15 cellular contexts compared by ENCODE assay signal in genomic region chr9:136375096-136375495, GRCh38. TPM values are rescaled to one million over a fixed set of nuclear protein-coding genes. Genes with fewer than 3 reads are reported as not detected.
DNase-seq lines count a peak whose midpoint lies in the region; ATAC-seq and TF ChIP-seq lines count a peak whose summit lies in the region.
"Had no signal": no experiment of that assay in that cellular context is flagged by ENCODE, and none has a peak within 500 bp of the region (broad histone marks: within the 10 kb centered on the region; RNA-seq: fewer than 3 reads in every experiment).

No MANE protein-coding gene starts in this region.

- no peaks in the 10 kb centered on the region for H3K4me1 Mint-ChIP-seq in effector memory CD8-positive, alpha-beta T cell (ENCODE audit: low read depth in 2 of 2)
- no peaks in the 10 kb centered on the region for H3K4me1 Mint-ChIP-seq in activated T-cell treated with anti-CD3 and anti-CD28 coated beads, Interleukin-2, amount 50 U/mL, for 4 hours (ENCODE audit: low read depth)
- H3K4me1 Mint-ChIP-seq in activated CD8-positive, alpha-beta memory T cell treated with anti-CD3 and anti-CD28 coated beads, Interleukin-2, amount 10 ng/mL, durations not matched to agents 7 days and 5 days: no peaks in the 10 kb centered on the region

- H3K9ac ChIP-seq in BLaER1 treated with 17β-estradiol and CSF1 and Interleukin-3, amounts not matched to agents 10 nM and 100 nM: peak overlapping the region in 9 of 11 experiments; percentile 5 to 83 (median 20); a peak in 8 of 22 replicates
- no peak overlapping the region for H3K9ac ChIP-seq in neuronal stem cell (ENCODE audit: low read depth, low read length, poor library complexity)

- peak overlapping the region; percentile 6 to 62 for H3K27ac Mint-ChIP-seq in effector memory CD8-positive, alpha-beta T cell
- H3K27ac Mint-ChIP-seq in activated CD8-positive, alpha-beta memory T cell treated with anti-CD3 and anti-CD28 coated beads, Interleukin-2, amount 10 ng/mL, durations not matched to agents 7 days and 5 days: no peak overlapping the region
- H3K27ac Mint-ChIP-seq: B cell; CD8-positive, alpha-beta T cell had no signal

- H4K20me1 ChIP-seq in BLaER1 treated with 17β-estradiol and CSF1 and Interleukin-3, amounts not matched to agents 10 nM and 100 nM: peaks cover 0 to 64% (median 25%) of the 10 kb centered on the region in 11 experiments; a peak in 12 of 22 replicates

- no peak overlapping the region for H3K23ac ChIP-seq in neuronal stem cell (ENCODE audit: low read depth, low read length, poor library complexity)

- no peak overlapping the region for H2BK120ac ChIP-seq in neuronal stem cell (ENCODE audit: low read depth, low read length)

- H4K8ac ChIP-seq in neuronal stem cell (ENCODE audit: low read depth, low read length): no peak overlapping the region

- no peaks in the 10 kb centered on the region for H3K36me3 Mint-ChIP-seq in effector memory CD8-positive, alpha-beta T cell (ENCODE audit: insufficient read depth)
- H3K36me3 Mint-ChIP-seq in activated T-cell treated with anti-CD3 and anti-CD28 coated beads, Interleukin-2, amount 50 U/mL, for 4 hours (ENCODE audit: insufficient read depth): peaks cover 2% of the 10 kb centered on the region
- no peaks in the 10 kb centered on the region for H3K36me3 Mint-ChIP-seq in activated CD8-positive, alpha-beta memory T cell treated with anti-CD3 and anti-CD28 coated beads, Interleukin-2, amount 10 ng/mL, durations not matched to agents 7 days and 5 days

- H3K79me1 ChIP-seq in neuronal stem cell (ENCODE audit: low read depth, low read length): peaks cover 2% of the 10 kb centered on the region

- H3K4me1 ChIP-seq in BLaER1 treated with 17β-estradiol and CSF1 and Interleukin-3, amounts not matched to agents 10 nM and 100 nM: peaks cover 63 to 74% (median 68%) of the 10 kb centered on the region in 10 experiments
- H3K4me1 ChIP-seq in neuronal stem cell (ENCODE audit: control insufficient read depth in 2 of 2, insufficient read depth in 1 of 2, low read depth in 1 of 2, low read length in 2 of 2): peaks cover 8 to 21% of the 10 kb centered on the region in 2 donors
- H3K4me1 ChIP-seq in prostate gland (replicated peaks): no peaks in the 10 kb centered on the region

- H2BK15ac ChIP-seq in neuronal stem cell (ENCODE audit: low read length): no peak overlapping the region

- H3K4me3 ChIP-seq in BLaER1 treated with 17β-estradiol and CSF1 and Interleukin-3, amounts not matched to agents 10 nM and 100 nM: no peak overlapping the region
- no peak overlapping the region for H3K4me3 ChIP-seq in HL-60 (replicated peaks; ENCODE audit: insufficient read depth, low read length)
- no peak overlapping the region for H3K4me3 ChIP-seq in neuronal stem cell (ENCODE audit: low read length in 2 of 2)
- no peak overlapping the region for H3K4me3 ChIP-seq in prostate gland

- no peaks in the 10 kb centered on the region for H3K27me3 Mint-ChIP-seq in effector memory CD8-positive, alpha-beta T cell
- H3K27me3 Mint-ChIP-seq in activated T-cell treated with anti-CD3 and anti-CD28 coated beads, Interleukin-2, amount 50 U/mL, for 4 hours (ENCODE audit: low read depth): peaks cover 2% of the 10 kb centered on the region
- no peaks in the 10 kb centered on the region for H3K27me3 Mint-ChIP-seq in activated CD8-positive, alpha-beta memory T cell treated with anti-CD3 and anti-CD28 coated beads, Interleukin-2, amount 10 ng/mL, durations not matched to agents 7 days and 5 days
- H3K27me3 Mint-ChIP-seq: B cell had no signal

- H2BK5ac ChIP-seq in neuronal stem cell (ENCODE audit: low read length): peak overlapping the region; percentile 39

- ATAC-seq in effector memory CD8-positive, alpha-beta T cell (replicated peaks): no peak
- no peak for ATAC-seq in activated T-cell treated with anti-CD3 and anti-CD28 coated beads, Interleukin-2, amount 50 U/mL, for 4 hours
- ATAC-seq in activated CD8-positive, alpha-beta memory T cell treated with anti-CD3 and anti-CD28 coated beads, Interleukin-2, amount 10 ng/mL, durations not matched to agents 7 days and 5 days: no peak
- ATAC-seq: CD8-positive, alpha-beta T cell had no signal

- no peak overlapping the region for H2BK12ac ChIP-seq in neuronal stem cell (ENCODE audit: low read length)

- H3K27me3 ChIP-seq in BLaER1 treated with 17β-estradiol and CSF1 and Interleukin-3, amounts not matched to agents 10 nM and 100 nM: no peaks in the 10 kb centered on the region
- no peaks in the 10 kb centered on the region for H3K27me3 ChIP-seq in HL-60 (ENCODE audit: insufficient read depth, poor library complexity, severe bottlenecking)
- no peaks in the 10 kb centered on the region for H3K27me3 ChIP-seq in neuronal stem cell (ENCODE audit: control insufficient read depth in 3 of 3, insufficient read depth in 3 of 3, low read depth in 1 of 3, low read length in 3 of 3)
- H3K27me3 ChIP-seq in prostate gland (replicated peaks; ENCODE audit: insufficient read depth): no peaks in the 10 kb centered on the region

- TF ChIP-seq CTCF in HL-60 (IDR thresholded peaks at IDR 0.05; ENCODE audit: insufficient read depth, low read length) (no peak), prostate gland (IDR thresholded peaks at IDR 0.05) (no peak)

- no peak overlapping the region for H3K14ac ChIP-seq in neuronal stem cell (ENCODE audit: low read length)

- intact Hi-C loops in prostate gland (cut with DNase I): no loop called here

- TF ChIP-seq POLR2A in prostate gland (IDR thresholded peaks at IDR 0.05): no peak

- no peak overlapping the region for H2AFZ ChIP-seq in neuronal stem cell (ENCODE audit: low read length)

- no peak for DNase-seq in HL-60 (ENCODE audit: low read depth in 1 of 2, low spot score in 1 of 2)
- no peak for DNase-seq in effector memory CD8-positive, alpha-beta T cell
- DNase-seq in neuronal stem cell (ENCODE audit: low spot score): no peak
- no peak for DNase-seq in activated T-cell treated with anti-CD3 and anti-CD28 coated beads, Interleukin-2, amount 50 U/mL, for 4 hours
- no peak for DNase-seq in prostate gland (ENCODE audit: low spot score)
- DNase-seq in activated CD8-positive, alpha-beta memory T cell treated with anti-CD3 and anti-CD28 coated beads, Interleukin-2, amount 10 ng/mL, durations not matched to agents 7 days and 5 days: no peak
- DNase-seq: CD8-positive, alpha-beta T cell; COR-L47; DMS153; DMS79 treated with DMSO at 0.1 percent for 48 hours; EL; HCEC 1CT had no signal

- no peak overlapping the region for H2AK5ac ChIP-seq in neuronal stem cell (ENCODE audit: low read depth, low read length)

- no peak overlapping the region for H4K91ac ChIP-seq in neuronal stem cell (ENCODE audit: low read depth, low read length, poor library complexity)

- H3K4ac ChIP-seq in neuronal stem cell (ENCODE audit: low read length): no peak overlapping the region

- H3K18ac ChIP-seq in neuronal stem cell (ENCODE audit: low read length): no peak overlapping the region

- no peaks in the 10 kb centered on the region for H3K9me3 ChIP-seq in BLaER1 treated with 17β-estradiol and CSF1 and Interleukin-3, amounts not matched to agents 10 nM and 100 nM (replicated peaks in 1 of 11)
- no peaks in the 10 kb centered on the region for H3K9me3 ChIP-seq in neuronal stem cell (replicated peaks in 1 of 2; ENCODE audit: control insufficient read depth in 2 of 2, insufficient read depth in 1 of 2, low read depth in 1 of 2, low read length in 2 of 2)
- no peaks in the 10 kb centered on the region for H3K9me3 ChIP-seq in prostate gland

- WGBS in neuronal stem cell (ENCODE audit: extremely low coverage in 2 of 2, insufficient read length in 2 of 2, insufficient replicate concordance in 1 of 2), 2 donors: no CpG with 5 or more reads among the region's 12 CpGs
- WGBS in prostate gland: 95% methylated on average over 12 of the region's 12 CpGs

- no peak overlapping the region for H3K4me3 Mint-ChIP-seq in effector memory CD8-positive, alpha-beta T cell
- no peak overlapping the region for H3K4me3 Mint-ChIP-seq in activated T-cell treated with anti-CD3 and anti-CD28 coated beads, Interleukin-2, amount 50 U/mL, for 4 hours
- H3K4me3 Mint-ChIP-seq in activated CD8-positive, alpha-beta memory T cell treated with anti-CD3 and anti-CD28 coated beads, Interleukin-2, amount 10 ng/mL, durations not matched to agents 7 days and 5 days: no peak overlapping the region
- H3K4me3 Mint-ChIP-seq: B cell; CD14-positive monocyte; CD8-positive, alpha-beta T cell had no signal

- H3K27ac ChIP-seq in BLaER1 treated with 17β-estradiol and CSF1 and Interleukin-3, amounts not matched to agents 10 nM and 100 nM: peak overlapping the region in 6 of 11 experiments; percentile 0 to 92 (median 74); a peak in 8 of 22 replicates
- H3K27ac ChIP-seq in HL-60 (replicated peaks) (peak overlapping the region; percentile 91), neuronal stem cell (replicated peaks; ENCODE audit: low read length) (no peak overlapping the region), prostate gland (no peak overlapping the region)

- no peaks in the 10 kb centered on the region for H3K9me3 Mint-ChIP-seq in effector memory CD8-positive, alpha-beta T cell
- no peaks in the 10 kb centered on the region for H3K9me3 Mint-ChIP-seq in activated T-cell treated with anti-CD3 and anti-CD28 coated beads, Interleukin-2, amount 50 U/mL, for 4 hours
- no peaks in the 10 kb centered on the region for H3K9me3 Mint-ChIP-seq in activated CD8-positive, alpha-beta memory T cell treated with anti-CD3 and anti-CD28 coated beads, Interleukin-2, amount 10 ng/mL, durations not matched to agents 7 days and 5 days (ENCODE audit: low read depth)
- H3K9me3 Mint-ChIP-seq: CD14-positive monocyte; CD8-positive, alpha-beta T cell had no signal

- CTCF ChIA-PET in activated CD8-positive, alpha-beta memory T cell treated with anti-CD3 and anti-CD28 coated beads, Interleukin-2, amount 10 ng/mL, durations not matched to agents 7 days and 5 days (lab: Charles Lee): interaction anchor here (1.0 to 1.4 kb wide), 2 partner anchors 11 to 22 kb away, joined by 3 to 4 read pairs; no protein-coding TSS in a partner anchor

- peaks cover 28 to 68% (median 54%) of the 10 kb centered on the region in 11 experiments for H3K36me3 ChIP-seq in BLaER1 treated with 17β-estradiol and CSF1 and Interleukin-3, amounts not matched to agents 10 nM and 100 nM
- H3K36me3 ChIP-seq in neuronal stem cell (replicated peaks in 1 of 2; ENCODE audit: control insufficient read depth in 2 of 2, insufficient read depth in 2 of 2, low read length in 2 of 2) (peaks cover 11 to 43% of the 10 kb centered on the region in 2 donors), prostate gland (no peaks in the 10 kb centered on the region)

- H3K4me2 ChIP-seq in BLaER1 treated with 17β-estradiol and CSF1 and Interleukin-3, amounts not matched to agents 10 nM and 100 nM: peak overlapping the region in 5 of 11 experiments; percentile 72 to 97 (median 88); a peak in 4 of 22 replicates
- H3K4me2 ChIP-seq in neuronal stem cell (ENCODE audit: insufficient read depth, low read length, poor library complexity, severe bottlenecking): no peak overlapping the region

RNA-seq across cellular contexts. Expression of gene CARD9, which starts 1.6 kb away (rescaled TPM):
- polyA plus RNA-seq in neuronal stem cell (2013, experiment 1 of 2): 0.14 TPM
- polyA plus RNA-seq in neuronal stem cell (2013, experiment 2 of 2): 0.17 TPM
- 1 to 10 TPM; 1.4 to 3.4 (median 2.4) TPM for total RNA-seq in activated T-cell treated with anti-CD3 and anti-CD28 coated beads, Interleukin-2, amount 50 U/mL, for 4 hours
- 1 to 10 TPM; 1.5 to 3.4 TPM for total RNA-seq in prostate gland
- 1 to 10 TPM in 1 of 2 experiments, under 1 TPM in 1; 0.50 to 3.1 TPM for total RNA-seq in activated CD8-positive, alpha-beta memory T cell treated with anti-CD3 and anti-CD28 coated beads, Interleukin-2, amount 10 ng/mL, durations not matched to agents 7 days and 5 days

RNA-seq across cellular contexts. Expression of gene DNLZ, which starts 11.6 kb away (rescaled TPM):
- 6.7 TPM for polyA plus RNA-seq in neuronal stem cell (2013, experiment 1 of 2)
- 6.9 TPM for polyA plus RNA-seq in neuronal stem cell (2013, experiment 2 of 2)
- total RNA-seq in activated T-cell treated with anti-CD3 and anti-CD28 coated beads, Interleukin-2, amount 50 U/mL, for 4 hours: 10 to 100 TPM; 75.5 to 82.7 (median 75.5) TPM
- 10 to 100 TPM; 37.6 to 64.3 TPM for total RNA-seq in prostate gland
- 10 to 100 TPM; 22.4 to 23.7 TPM for total RNA-seq in activated CD8-positive, alpha-beta memory T cell treated with anti-CD3 and anti-CD28 coated beads, Interleukin-2, amount 10 ng/mL, durations not matched to agents 7 days and 5 days

RNA-seq across cellular contexts. Expression of gene SNAPC4, which starts 24.9 kb away (rescaled TPM):
- polyA plus RNA-seq in neuronal stem cell (2013, experiment 1 of 2): 7.2 TPM
- 7.1 TPM for polyA plus RNA-seq in neuronal stem cell (2013, experiment 2 of 2)
- total RNA-seq in activated T-cell treated with anti-CD3 and anti-CD28 coated beads, Interleukin-2, amount 50 U/mL, for 4 hours: 10 to 100 TPM; 43.7 to 48.0 (median 44.5) TPM
- 10 to 100 TPM in 1 of 2 donors, 1 to 10 TPM in 1; 8.6 to 22.2 TPM for total RNA-seq in prostate gland
- total RNA-seq in activated CD8-positive, alpha-beta memory T cell treated with anti-CD3 and anti-CD28 coated beads, Interleukin-2, amount 10 ng/mL, durations not matched to agents 7 days and 5 days: 10 to 100 TPM; 12.4 to 17.0 TPM

RNA-seq across cellular contexts. Expression of gene ENTR1, which starts 35.3 kb away (rescaled TPM):
- 53.7 TPM for polyA plus RNA-seq in neuronal stem cell (2013, experiment 1 of 2)
- 51.2 TPM for polyA plus RNA-seq in neuronal stem cell (2013, experiment 2 of 2)
- 10 to 100 TPM; 52.8 to 65.0 (median 59.9) TPM for total RNA-seq in activated T-cell treated with anti-CD3 and anti-CD28 coated beads, Interleukin-2, amount 50 U/mL, for 4 hours
- total RNA-seq in prostate gland: 10 to 100 TPM; 19.9 to 52.5 TPM
- total RNA-seq in activated CD8-positive, alpha-beta memory T cell treated with anti-CD3 and anti-CD28 coated beads, Interleukin-2, amount 10 ng/mL, durations not matched to agents 7 days and 5 days: 10 to 100 TPM; 47.4 to 54.2 TPM

RNA-seq across cellular contexts. Expression of gene PMPCA, which starts 35.4 kb away (rescaled TPM):
- 37.1 TPM for polyA plus RNA-seq in neuronal stem cell (2013, experiment 1 of 2)
- 37.8 TPM for polyA plus RNA-seq in neuronal stem cell (2013, experiment 2 of 2)
- 10 to 100 TPM; 85.8 to 95.5 (median 94.7) TPM for total RNA-seq in activated T-cell treated with anti-CD3 and anti-CD28 coated beads, Interleukin-2, amount 50 U/mL, for 4 hours
- total RNA-seq in prostate gland: 10 to 100 TPM; 29.2 to 58.7 TPM
- 10 to 100 TPM; 64.0 to 76.5 TPM for total RNA-seq in activated CD8-positive, alpha-beta memory T cell treated with anti-CD3 and anti-CD28 coated beads, Interleukin-2, amount 10 ng/mL, durations not matched to agents 7 days and 5 days

Comparison
In these comparisons a context has a peak if more than half of its experiments do, and no peak if none do; other contexts are left out.
1. H3K27ac ChIP-seq: peak in BLaER1 treated with 17β-estradiol and CSF1 and Interleukin-3, amounts not matched to agents 10 nM and 100 nM (6 of 11) and HL-60 (single experiment); none in neuronal stem cell (single experiment) and prostate gland (0 of 2).